In genomic region chr4:98110214-98110613, GRCh38 we compare ENCODE assay signal across 20 cellular contexts. TPM values are rescaled to one million over a fixed set of nuclear protein-coding genes. Genes with fewer than 3 reads are reported as not detected.
"Had no signal": no experiment of that assay in that cellular context is flagged by ENCODE, and none has a peak within 500 bp of the region (broad histone marks: within the 10 kb centered on the region; RNA-seq: fewer than 3 reads in every experiment).

No MANE protein-coding gene starts in this region.

- H3K27ac Mint-ChIP-seq: activated CD4-positive, alpha-beta T cell treated with anti-CD3 and anti-CD28 coated beads, Interleukin-2, amount 10 ng/mL, durations not matched to agents 7 days and 5 days; activated naive CD4-positive, alpha-beta T cell treated with anti-CD3 and anti-CD28 coated beads, Interleukin-2, amount 10 ng/mL, durations not matched to agents 7 days and 5 days; activated naive CD8-positive, alpha-beta T cell treated with anti-CD3 and anti-CD28 coated beads, Interleukin-2, amount 50 U/mL, for 24 hours; brain; effector memory CD8-positive, alpha-beta T cell; memory B cell; naive B cell had no signal

- H3K4me3 ChIP-seq: transverse colon, uterus had no signal

- H3K9me3 Mint-ChIP-seq: activated CD4-positive, alpha-beta T cell treated with anti-CD3 and anti-CD28 coated beads, Interleukin-2, amount 10 ng/mL, durations not matched to agents 7 days and 5 days; activated naive CD4-positive, alpha-beta T cell treated with anti-CD3 and anti-CD28 coated beads, Interleukin-2, amount 10 ng/mL, durations not matched to agents 7 days and 5 days; activated naive CD8-positive, alpha-beta T cell treated with anti-CD3 and anti-CD28 coated beads, Interleukin-2, amount 50 U/mL, for 24 hours; activated T-cell treated with anti-CD3 and anti-CD28 coated beads, Interleukin-2, amount 50 U/mL, for 4 hours; brain; effector memory CD8-positive, alpha-beta T cell; memory B cell; naive B cell; neural crest cell had no signal

- H3K36me3 ChIP-seq: transverse colon, uterus had no signal

- H3K4me1 ChIP-seq: transverse colon, uterus had no signal

- ATAC-seq: activated naive CD8-positive, alpha-beta T cell treated with anti-CD3 and anti-CD28 coated beads, Interleukin-2, amount 50 U/mL, for 24 hours; activated T-cell treated with anti-CD3 and anti-CD28 coated beads, Interleukin-2, amount 50 U/mL, for 4 hours; effector memory CD8-positive, alpha-beta T cell had no signal

- H3K36me3 Mint-ChIP-seq: activated naive CD4-positive, alpha-beta T cell treated with anti-CD3 and anti-CD28 coated beads, Interleukin-2, amount 10 ng/mL, durations not matched to agents 7 days and 5 days; brain; memory B cell; naive B cell had no signal

- H3K9me3 ChIP-seq: transverse colon, uterus had no signal

- H3K4me1 Mint-ChIP-seq: activated CD4-positive, alpha-beta T cell treated with anti-CD3 and anti-CD28 coated beads, Interleukin-2, amount 10 ng/mL, durations not matched to agents 7 days and 5 days; activated naive CD4-positive, alpha-beta T cell treated with anti-CD3 and anti-CD28 coated beads, Interleukin-2, amount 10 ng/mL, durations not matched to agents 7 days and 5 days; activated naive CD8-positive, alpha-beta T cell treated with anti-CD3 and anti-CD28 coated beads, Interleukin-2, amount 50 U/mL, for 24 hours; memory B cell; naive B cell; neural crest cell had no signal

- H3K4me3 Mint-ChIP-seq: activated CD4-positive, alpha-beta T cell treated with anti-CD3 and anti-CD28 coated beads, Interleukin-2, amount 10 ng/mL, durations not matched to agents 7 days and 5 days; activated naive CD4-positive, alpha-beta T cell treated with anti-CD3 and anti-CD28 coated beads, Interleukin-2, amount 10 ng/mL, durations not matched to agents 7 days and 5 days; activated naive CD8-positive, alpha-beta T cell treated with anti-CD3 and anti-CD28 coated beads, Interleukin-2, amount 50 U/mL, for 24 hours; activated T-cell treated with anti-CD3 and anti-CD28 coated beads, Interleukin-2, amount 50 U/mL, for 4 hours; brain; effector memory CD8-positive, alpha-beta T cell; memory B cell; naive B cell; neural crest cell had no signal

- H3K27ac ChIP-seq: transverse colon, uterus had no signal

- H3K27me3 Mint-ChIP-seq: activated naive CD8-positive, alpha-beta T cell treated with anti-CD3 and anti-CD28 coated beads, Interleukin-2, amount 50 U/mL, for 24 hours; brain had no signal

- H3K27me3 ChIP-seq: transverse colon, uterus had no signal

- DNase-seq: activated CD4-positive, alpha-beta T cell treated with anti-CD3 and anti-CD28 coated beads, Interleukin-2, amount 10 ng/mL, durations not matched to agents 7 days and 5 days; activated CD8-positive, alpha-beta memory T cell treated with anti-CD3 and anti-CD28 coated beads, Interleukin-2, amount 50 U/mL, for 4 hours; activated naive CD4-positive, alpha-beta T cell treated with anti-CD3 and anti-CD28 coated beads, Interleukin-2, amount 10 ng/mL, durations not matched to agents 7 days and 5 days; activated naive CD8-positive, alpha-beta T cell treated with anti-CD3 and anti-CD28 coated beads, Interleukin-2, amount 50 U/mL, for 24 hours; activated T-cell treated with anti-CD3 and anti-CD28 coated beads, Interleukin-2, amount 50 U/mL, for 4 hours; anterior cingulate cortex; caudate nucleus; effector memory CD8-positive, alpha-beta T cell; foreskin fibroblast; naive B cell; stimulated activated CD4-positive, alpha-beta T cell treated with anti-CD3 and anti-CD28 coated beads, Interleukin-2, amount 100 ng/mL, for 24 hours; stimulated activated naive CD4-positive, alpha-beta T cell treated with Interleukin-2 at 50 U/mL for 16 hours; substantia nigra; transverse colon; uterus had no signal

RNA-seq across cellular contexts. Expression of gene STPG2, which starts 33.1 kb away (rescaled TPM):
- total RNA-seq: activated T-cell treated with anti-CD3 and anti-CD28 coated beads, Interleukin-2, amount 50 U/mL, for 4 hours; dermis microvascular lymphatic vessel endothelial cell; glomerular endothelial cell had no signal
